Comparison of ENCODE assay signal across 25 cellular contexts in genomic region chr21:32732544-32732943, GRCh38. TPM values are rescaled to one million over a fixed set of nuclear protein-coding genes. Genes with fewer than 3 reads are reported as not detected.
A peak's percentile ranks its signal among the peaks of the same experiment; 100 is the strongest.
DNase-seq lines count a peak whose midpoint lies in the region; ATAC-seq and TF ChIP-seq lines count a peak whose summit lies in the region.
"Had no signal": no experiment of that assay in that cellular context is flagged by ENCODE, and none has a peak within 500 bp of the region (broad histone marks: within the 10 kb centered on the region; RNA-seq: fewer than 3 reads in every experiment).

No MANE protein-coding gene starts in this region.

- in situ Hi-C loops in KBM-7 (cut with MboI; ENCODE audit: low pct_unique_long_range_greater_than_20kb, low sequenced_read_pairs): no loop called here

- intact Hi-C loops in CD4-positive, alpha-beta T cell (cut with DNase I, micrococcal nuclease): no loop called here
- intact Hi-C loops in dorsolateral prefrontal cortex (cut with DNase I): no loop called here

- POLR2A ChIA-PET in CD4-positive, alpha-beta T cell (lab: Charles Lee): interaction anchor here (0.8 to 3.9 kb wide), 3 partner anchors 15 to 39 kb away, joined by 4 to 20 read pairs (median 6); partner anchors contain the start of gene PAXBP1
- POLR2A ChIA-PET in naive thymus-derived CD8-positive, alpha-beta T cell (lab: Charles Lee): interaction anchor here (0.6 kb wide), 2 partner anchors 31 to 748 kb away, joined by 4 read pairs; no protein-coding TSS in a partner anchor

- TF ChIP-seq CTCF in CD4-positive, alpha-beta T cell (IDR thresholded peaks at IDR 0.05): no peak
- no peak for TF ChIP-seq CTCF in dorsolateral prefrontal cortex (IDR thresholded peaks at IDR 0.05 in 54 of 56, conservative IDR thresholded peaks at IDR 0.05 in 2 of 56; ENCODE audit: low read depth in 1 of 56, partially characterized antibody in 56 of 56)

- no peak for ATAC-seq in CD4-positive, alpha-beta T cell (ENCODE audit: poor library complexity)
- no peak for ATAC-seq in T-helper 17 cell
- ATAC-seq in naive thymus-derived CD8-positive, alpha-beta T cell: no peak
- ATAC-seq: heart right ventricle; stimulated activated memory B cell treated with anti-CD40 and anti-IgM and Interleukin-4, amounts not matched to agents 10 μg/mL and 1 μg/mL and 100 μg/mL, for 72 hours had no signal

- H3K9me3 Mint-ChIP-seq in CD4-positive, alpha-beta T cell: peaks cover 2% of the 10 kb centered on the region
- H3K9me3 Mint-ChIP-seq in naive thymus-derived CD8-positive, alpha-beta T cell: no peaks in the 10 kb centered on the region
- H3K9me3 Mint-ChIP-seq: mesothelial cell of epicardium; stimulated activated memory B cell treated with anti-CD40 and anti-IgM and Interleukin-4, amounts not matched to agents 10 μg/mL and 1 μg/mL and 100 μg/mL, for 72 hours; T-helper 1 cell treated with Interleukin-12 subunit alpha and Interleukin-12 subunit beta and Interleukin-4 antibody, amounts not matched to agents 30 μg/mL and 1 μg/mL, for 36 hours had no signal

- no peaks in the 10 kb centered on the region for H3K27me3 Mint-ChIP-seq in CD4-positive, alpha-beta T cell
- no peaks in the 10 kb centered on the region for H3K27me3 Mint-ChIP-seq in T-helper 17 cell
- H3K27me3 Mint-ChIP-seq in naive thymus-derived CD8-positive, alpha-beta T cell: no peaks in the 10 kb centered on the region
- H3K27me3 Mint-ChIP-seq: activated CD4-positive, alpha-beta T cell treated with anti-CD3 and anti-CD28 coated beads for 36 hours; stimulated activated memory B cell treated with anti-CD40 and anti-IgM and Interleukin-4, amounts not matched to agents 10 μg/mL and 1 μg/mL and 100 μg/mL, for 72 hours had no signal

- CTCF ChIA-PET in CD4-positive, alpha-beta T cell (lab: Charles Lee): interaction anchor here (0.5 to 3.0 kb wide), 2 partner anchors 39 to 400 kb away, joined by 3 to 11 read pairs; partner anchors contain the start of gene PAXBP1

- H3K4me3 Mint-ChIP-seq in CD4-positive, alpha-beta T cell: peak overlapping the region; percentile 52
- H3K4me3 Mint-ChIP-seq in T-helper 17 cell: no peak overlapping the region
- peak overlapping the region in 9 of 10 donors; percentile 16 to 84 (median 56) for H3K4me3 Mint-ChIP-seq in naive thymus-derived CD8-positive, alpha-beta T cell
- H3K4me3 Mint-ChIP-seq: activated CD4-positive, alpha-beta T cell treated with anti-CD3 and anti-CD28 coated beads for 36 hours; mesothelial cell of epicardium; stimulated activated memory B cell treated with anti-CD40 and anti-IgM and Interleukin-4, amounts not matched to agents 10 μg/mL and 1 μg/mL and 100 μg/mL, for 72 hours; T-helper 1 cell treated with Interleukin-12 subunit alpha and Interleukin-12 subunit beta and Interleukin-4 antibody, amounts not matched to agents 30 μg/mL and 1 μg/mL, for 36 hours had no signal

- H3K4me1 Mint-ChIP-seq in CD4-positive, alpha-beta T cell (ENCODE audit: low read depth): peaks cover 54% of the 10 kb centered on the region
- H3K4me1 Mint-ChIP-seq in T-helper 17 cell: peaks cover 20% of the 10 kb centered on the region
- H3K4me1 Mint-ChIP-seq in naive thymus-derived CD8-positive, alpha-beta T cell: peaks cover 17 to 45% (median 43%) of the 10 kb centered on the region in 4 donors

- DNase-seq in DMS53 (lab: John Stamatoyannopoulos, UW): peak; percentile 5
- no peak for DNase-seq in DMS53 treated with DMSO at 0.1 percent for 48 hours (lab: John Stamatoyannopoulos, UW; ENCODE audit: unreplicated experiment)
- no peak for DNase-seq in CD4-positive, alpha-beta T cell
- DNase-seq in T-helper 17 cell: no peak
- no peak for DNase-seq in naive thymus-derived CD8-positive, alpha-beta T cell
- no peak for DNase-seq in dorsolateral prefrontal cortex
- DNase-seq in KBM-7: no peak
- no peak for DNase-seq in activated CD4-positive, alpha-beta T cell treated with anti-CD3 and anti-CD28 coated beads, Interleukin-2, amount 50 U/mL, for 48 hours
- DNase-seq: 8988T; activated naive CD4-positive, alpha-beta T cell treated with Interleukin-2 at 50 U/mL for 16 hours; amniotic stem cell; brain microvascular endothelial cell; C1 segment of cervical spinal cord; cerebellar nuclear complex; dermis blood vessel endothelial cell; heart right ventricle; NCI-H1694; NCI-H446; NCI-H748 treated with DMSO at 0.1 percent for 48 hours; upper lobe of left lung had no signal

- H3K4me3 ChIP-seq in dorsolateral prefrontal cortex: no peak overlapping the region
- H3K4me3 ChIP-seq: esophagus muscularis mucosa, heart right ventricle, upper lobe of left lung had no signal

- no peak overlapping the region for H3K27ac ChIP-seq in CD4-positive, alpha-beta T cell (ENCODE audit: low read depth, low read length)
- no peak overlapping the region for H3K27ac ChIP-seq in dorsolateral prefrontal cortex
- H3K27ac ChIP-seq: brain microvascular endothelial cell, esophagus muscularis mucosa, heart right ventricle, upper lobe of left lung had no signal

- H3K9me3 ChIP-seq in CD4-positive, alpha-beta T cell (ENCODE audit: control insufficient read depth, low read length): no peaks in the 10 kb centered on the region
- H3K9me3 ChIP-seq in T-helper 17 cell (ENCODE audit: control insufficient read depth, low read length, poor library complexity, severe bottlenecking): no peaks in the 10 kb centered on the region
- H3K9me3 ChIP-seq: esophagus muscularis mucosa, heart right ventricle, upper lobe of left lung had no signal

- peaks cover 64% of the 10 kb centered on the region for H3K36me3 Mint-ChIP-seq in CD4-positive, alpha-beta T cell (ENCODE audit: low read depth)
- H3K36me3 Mint-ChIP-seq in T-helper 17 cell (ENCODE audit: low read depth): peaks cover 2% of the 10 kb centered on the region
- H3K36me3 Mint-ChIP-seq in naive thymus-derived CD8-positive, alpha-beta T cell: peaks cover 0 to 32% (median 9%) of the 10 kb centered on the region in 3 donors

- H3K27ac Mint-ChIP-seq in CD4-positive, alpha-beta T cell: peak overlapping the region; percentile 90
- peak overlapping the region; percentile 56 for H3K27ac Mint-ChIP-seq in T-helper 17 cell
- peak overlapping the region; percentile 24 to 91 (median 76) for H3K27ac Mint-ChIP-seq in naive thymus-derived CD8-positive, alpha-beta T cell
- H3K27ac Mint-ChIP-seq: mesothelial cell of epicardium; stimulated activated memory B cell treated with anti-CD40 and anti-IgM and Interleukin-4, amounts not matched to agents 10 μg/mL and 1 μg/mL and 100 μg/mL, for 72 hours; T-helper 1 cell treated with Interleukin-12 subunit alpha and Interleukin-12 subunit beta and Interleukin-4 antibody, amounts not matched to agents 30 μg/mL and 1 μg/mL, for 36 hours had no signal

- H3K27me3 ChIP-seq in CD4-positive, alpha-beta T cell (ENCODE audit: control insufficient read depth, insufficient read depth, low read length): no peaks in the 10 kb centered on the region
- no peaks in the 10 kb centered on the region for H3K27me3 ChIP-seq in dorsolateral prefrontal cortex
- H3K27me3 ChIP-seq: brain microvascular endothelial cell, esophagus muscularis mucosa, heart right ventricle, upper lobe of left lung had no signal

RNA-seq across cellular contexts. Expression of gene SYNJ1, which starts 4.7 kb away (rescaled TPM):
- 10 to 100 TPM; 14.3 to 15.6 TPM for total RNA-seq in CD4-positive, alpha-beta T cell
- total RNA-seq in T-helper 17 cell: 10 to 100 TPM; 13.7 to 16.1 TPM
- 10 to 100 TPM; 19.6 to 20.8 TPM for total RNA-seq in naive thymus-derived CD8-positive, alpha-beta T cell
- 1 to 10 TPM; 2.5 to 8.0 (median 6.0) TPM for polyA plus RNA-seq in naive thymus-derived CD8-positive, alpha-beta T cell
- 100 to 1,000 TPM in 110 of 120 experiments, 10 to 100 TPM in 10; 60.7 to 224 (median 158) TPM for total RNA-seq in dorsolateral prefrontal cortex

RNA-seq across cellular contexts. Expression of gene PAXBP1, which starts 39.0 kb away (rescaled TPM):
- 10 to 100 TPM; 48.7 to 51.5 TPM for total RNA-seq in CD4-positive, alpha-beta T cell
- total RNA-seq in T-helper 17 cell (10 to 100 TPM; 53.8 to 61.8 TPM), dorsolateral prefrontal cortex (10 to 100 TPM; 34.2 to 89.7 (median 51.8) TPM)
- total RNA-seq in naive thymus-derived CD8-positive, alpha-beta T cell: 10 to 100 TPM; 69.7 to 74.3 TPM
- polyA plus RNA-seq in naive thymus-derived CD8-positive, alpha-beta T cell: 10 to 100 TPM in 1 of 3 donors, 1 to 10 TPM in 2; 6.1 to 12.1 (median 6.2) TPM
